ENCODE assay signal across 7 cellular contexts in genomic region chr17:31007695-31008373, GRCh38.
A peak's percentile ranks its signal among the peaks of the same experiment; 100 is the strongest.
DNase-seq lines count a peak whose midpoint lies in the region; ATAC-seq and TF ChIP-seq lines count a peak whose summit lies in the region.

No MANE protein-coding gene starts in this region.

- peak overlapping the region; percentile 88 for H3K4me3 Mint-ChIP-seq in activated naive CD8-positive, alpha-beta T cell
- H3K4me3 Mint-ChIP-seq in stimulated activated memory B cell treated with anti-CD40 and anti-IgM and Interleukin-4, amounts not matched to agents 10 μg/mL and 1 μg/mL and 100 μg/mL, for 72 hours: peak overlapping the region; percentile 92

- H3K27ac ChIP-seq in iPS-20b (ENCODE audit: low read length): no peak overlapping the region

- ATAC-seq in stimulated activated memory B cell treated with anti-CD40 and anti-IgM and Interleukin-4, amounts not matched to agents 10 μg/mL and 1 μg/mL and 100 μg/mL, for 72 hours: no peak
- ATAC-seq in GM19463 (IDR thresholded peaks at IDR 0.05; ENCODE audit: unreplicated experiment) (no peak), HG03354 (IDR thresholded peaks at IDR 0.05; ENCODE audit: poor library complexity, severe bottlenecking, unreplicated experiment) (no peak), GM18502 (IDR thresholded peaks at IDR 0.05; ENCODE audit: poor library complexity, unreplicated experiment) (no peak)

- H3K27me3 Mint-ChIP-seq in activated naive CD8-positive, alpha-beta T cell: peaks cover 3% of the 10 kb centered on the region
- no peaks in the 10 kb centered on the region for H3K27me3 Mint-ChIP-seq in stimulated activated memory B cell treated with anti-CD40 and anti-IgM and Interleukin-4, amounts not matched to agents 10 μg/mL and 1 μg/mL and 100 μg/mL, for 72 hours

- no peak overlapping the region for H3K27ac Mint-ChIP-seq in activated naive CD8-positive, alpha-beta T cell
- H3K27ac Mint-ChIP-seq in stimulated activated memory B cell treated with anti-CD40 and anti-IgM and Interleukin-4, amounts not matched to agents 10 μg/mL and 1 μg/mL and 100 μg/mL, for 72 hours: peak overlapping the region; percentile 96

- H3K36me3 Mint-ChIP-seq in activated naive CD8-positive, alpha-beta T cell: no peaks in the 10 kb centered on the region
- H3K36me3 Mint-ChIP-seq in stimulated activated memory B cell treated with anti-CD40 and anti-IgM and Interleukin-4, amounts not matched to agents 10 μg/mL and 1 μg/mL and 100 μg/mL, for 72 hours: peaks cover 18% of the 10 kb centered on the region

- H3K9me3 ChIP-seq in iPS-20b (ENCODE audit: insufficient read depth, low read depth, low read length): no peaks in the 10 kb centered on the region

- H3K4me1 ChIP-seq in iPS-20b (ENCODE audit: insufficient read depth, low read length): no peaks in the 10 kb centered on the region

- H3K4me1 Mint-ChIP-seq in activated naive CD8-positive, alpha-beta T cell (ENCODE audit: low read depth): peaks cover 11% of the 10 kb centered on the region
- H3K4me1 Mint-ChIP-seq in stimulated activated memory B cell treated with anti-CD40 and anti-IgM and Interleukin-4, amounts not matched to agents 10 μg/mL and 1 μg/mL and 100 μg/mL, for 72 hours: peaks cover 33% of the 10 kb centered on the region

- H3K27me3 ChIP-seq in iPS-20b (ENCODE audit: insufficient read depth, low read length): peaks cover 33% of the 10 kb centered on the region

- TF ChIP-seq CTCF in HFF-Myc (IDR thresholded peaks at IDR 0.05; ENCODE audit: low read depth, low read length, missing control alignments): no peak

- H3K36me3 ChIP-seq in iPS-20b (ENCODE audit: insufficient read depth, low read depth, low read length): no peaks in the 10 kb centered on the region

- peak overlapping the region; percentile 55 for H3K4me3 ChIP-seq in HFF-Myc (replicated peaks; ENCODE audit: low read depth, low read length)
- H3K4me3 ChIP-seq in iPS-20b (ENCODE audit: low read length): peak overlapping the region; percentile 78

- no peaks in the 10 kb centered on the region for H3K9me3 Mint-ChIP-seq in activated naive CD8-positive, alpha-beta T cell (ENCODE audit: low read depth)
- peaks cover 5% of the 10 kb centered on the region for H3K9me3 Mint-ChIP-seq in stimulated activated memory B cell treated with anti-CD40 and anti-IgM and Interleukin-4, amounts not matched to agents 10 μg/mL and 1 μg/mL and 100 μg/mL, for 72 hours

- no peak for DNase-seq in HFF-Myc (ENCODE audit: extremely low read depth, low read depth)

- H3K9ac ChIP-seq in iPS-20b (ENCODE audit: low read depth, low read length): peak overlapping the region; percentile 51; the same call in 1 of the 2 replicates
